In the genomic region with DNA sequence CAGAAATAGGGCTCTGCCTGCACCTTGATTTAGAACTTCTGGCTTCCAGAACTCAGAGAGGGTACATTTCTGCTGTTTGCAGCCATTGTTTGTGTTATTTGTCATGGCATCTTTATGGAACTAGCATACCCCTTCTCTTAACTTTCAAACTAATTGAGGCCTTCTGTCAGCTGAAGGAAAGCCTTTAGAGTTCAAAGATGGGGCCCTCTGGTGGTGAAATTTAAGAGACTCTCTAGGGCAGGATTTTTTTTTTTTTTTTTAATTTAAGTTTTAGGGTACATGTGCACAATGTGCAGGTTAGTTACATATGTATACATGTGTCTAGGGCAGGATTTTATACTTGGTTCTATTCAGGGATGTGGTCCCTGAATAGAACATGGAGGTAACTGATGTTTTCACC, we compare ENCODE assay signal across 11 cellular contexts.
DNase-seq lines count a peak whose midpoint lies in the region; ATAC-seq, FAIRE-seq and TF ChIP-seq lines count a peak whose summit lies in the region.
"Had no signal": no experiment of that assay in that cellular context is flagged by ENCODE, and none has a peak within 500 bp of the region (broad histone marks: within the 10 kb centered on the region; RNA-seq: fewer than 3 reads in every experiment).

No MANE protein-coding gene starts in this region.

- no peaks in the 10 kb centered on the region for H4K20me1 ChIP-seq in SK-N-SH (ENCODE audit: insufficient read depth)

- ATAC-seq in SK-N-SH treated with all-trans-retinoic acid at 6 μM for 48 hours, result no peak

- TF ChIP-seq CTCF in SK-N-SH (IDR thresholded peaks at IDR 0.05), result peak; percentile 26
- TF ChIP-seq CTCF in LNCAP (IDR thresholded peaks at IDR 0.05), result peak; percentile 27; the same call in 1 of the 2 replicates
- TF ChIP-seq CTCF in brain (conservative IDR thresholded peaks at IDR 0.05), result peak; percentile 21 to 43

- H3K27me3 ChIP-seq in SK-N-SH (ENCODE audit: insufficient read depth) (no peaks in the 10 kb centered on the region), small intestine (ENCODE audit: control insufficient read depth in 2 of 2, insufficient read depth in 2 of 2, low read length in 2 of 2) (no peaks in the 10 kb centered on the region)

- POLR2A ChIA-PET in SK-N-SH (lab: Yijun Ruan, JAX), result no interaction called here

- H3K27ac ChIP-seq in SK-N-SH (ENCODE audit: low read depth in 2 of 2, low read length in 1 of 2) (no peak overlapping the region), small intestine (ENCODE audit: low read depth in 1 of 2, low read length in 1 of 2) (no peak overlapping the region)

- H3K27me3 Mint-ChIP-seq in brain, result no peaks in the 10 kb centered on the region
- H3K27me3 Mint-ChIP-seq: CD4-positive, CD25-positive, alpha-beta regulatory T cell had no signal

- no peaks in the 10 kb centered on the region for H3K36me3 ChIP-seq in SK-N-SH (replicated peaks in 1 of 2; ENCODE audit: control insufficient read depth in 1 of 2, insufficient read depth in 2 of 2, low read length in 1 of 2)
- H3K36me3 ChIP-seq in small intestine (ENCODE audit: control insufficient read depth in 2 of 2, insufficient read depth in 2 of 2, low read length in 2 of 2), result no peaks in the 10 kb centered on the region

- no peak for FAIRE-seq in small intestine (lab: Jason Lieb, UNC)
- FAIRE-seq: colon had no signal

- no peak for DNase-seq in SK-N-SH
- peak; percentile 3 for DNase-seq in small intestine
- DNase-seq in cerebellar nuclear complex (lab: John Stamatoyannopoulos, UW), result no peak
- no peak for DNase-seq in COLO668 (lab: John Stamatoyannopoulos, UW; ENCODE audit: unreplicated experiment)
- DNase-seq in UCSD-AML1 (lab: John Stamatoyannopoulos, UW; ENCODE audit: unreplicated experiment), result no peak
- DNase-seq: NCI-H187 treated with DMSO at 0.1 percent for 48 hours had no signal

- H3K9me3 ChIP-seq in SK-N-SH (0 out of 2 replicates have a peak, but pooled peaks cover 7% of the 10 kb centered on the region), small intestine (ENCODE audit: control insufficient read depth, low read depth) (no peaks in the 10 kb centered on the region)

- H3K79me2 ChIP-seq in SK-N-SH (ENCODE audit: insufficient read depth), result no peaks in the 10 kb centered on the region

- H3K9me3 Mint-ChIP-seq in brain, result no peaks in the 10 kb centered on the region

- no peak overlapping the region for H3K9ac ChIP-seq in SK-N-SH

- TF ChIP-seq RAD21 in SK-N-SH (IDR thresholded peaks at IDR 0.05; ENCODE audit: low read length), result peak; percentile 17; the same call in 1 of the 2 replicates

- H3K4me3 Mint-ChIP-seq in brain, result no peak overlapping the region
- H3K4me3 Mint-ChIP-seq: CD4-positive, CD25-positive, alpha-beta regulatory T cell had no signal

- no peak overlapping the region for H3K4me2 ChIP-seq in SK-N-SH

- H3K4me1 ChIP-seq in SK-N-SH (ENCODE audit: control insufficient read depth in 1 of 2, insufficient read depth in 2 of 2, low read depth in 1 of 2, low read length in 1 of 2), result no peaks in the 10 kb centered on the region; a peak in 1 of 4 replicates
- H3K4me1 ChIP-seq in small intestine (ENCODE audit: control insufficient read depth in 2 of 2, insufficient read depth in 1 of 2, low read depth in 1 of 2, low read length in 1 of 2), result no peaks in the 10 kb centered on the region

- H3F3A ChIP-seq in SK-N-SH (replicated peaks; ENCODE audit: insufficient read depth), result no peaks in the 10 kb centered on the region

- CTCF ChIA-PET in SK-N-SH (lab: Yijun Ruan, JAX), result interaction anchor here (0.6 to 1.5 kb wide), 7 partner anchors 8 to 898 kb away, joined by 3 to 6 read pairs (median 4); no protein-coding TSS in a partner anchor

- TF ChIP-seq EP300 in SK-N-SH (IDR thresholded peaks at IDR 0.05; ENCODE audit: borderline replicate concordance in 1 of 2, low read depth in 1 of 2, low read length in 1 of 2), result no peak

- H3K36me3 Mint-ChIP-seq in brain, result no peaks in the 10 kb centered on the region
- H3K36me3 Mint-ChIP-seq: CD4-positive, CD25-positive, alpha-beta regulatory T cell had no signal

- no peaks in the 10 kb centered on the region for H3K9me2 ChIP-seq in SK-N-SH

- no peak overlapping the region for H3K4me3 ChIP-seq in SK-N-SH (ENCODE audit: low read depth in 2 of 2, low read length in 1 of 2)
- H3K4me3 ChIP-seq in small intestine (ENCODE audit: low read depth in 1 of 2, low read length in 2 of 2), result no peak overlapping the region

- no peak overlapping the region for H3K27ac Mint-ChIP-seq in brain
- H3K27ac Mint-ChIP-seq: CD4-positive, CD25-positive, alpha-beta regulatory T cell had no signal

- H2AFZ ChIP-seq in SK-N-SH (ENCODE audit: low read depth), result no peak overlapping the region

- peaks cover 7% of the 10 kb centered on the region for H3K4me1 Mint-ChIP-seq in brain
- H3K4me1 Mint-ChIP-seq: CD4-positive, CD25-positive, alpha-beta regulatory T cell had no signal

TF ChIP-seq in SK-N-SH, 30 proteins besides CTCF, POLR2A, EP300 and RAD21:
- TF ChIP-seq, protein P1, sequence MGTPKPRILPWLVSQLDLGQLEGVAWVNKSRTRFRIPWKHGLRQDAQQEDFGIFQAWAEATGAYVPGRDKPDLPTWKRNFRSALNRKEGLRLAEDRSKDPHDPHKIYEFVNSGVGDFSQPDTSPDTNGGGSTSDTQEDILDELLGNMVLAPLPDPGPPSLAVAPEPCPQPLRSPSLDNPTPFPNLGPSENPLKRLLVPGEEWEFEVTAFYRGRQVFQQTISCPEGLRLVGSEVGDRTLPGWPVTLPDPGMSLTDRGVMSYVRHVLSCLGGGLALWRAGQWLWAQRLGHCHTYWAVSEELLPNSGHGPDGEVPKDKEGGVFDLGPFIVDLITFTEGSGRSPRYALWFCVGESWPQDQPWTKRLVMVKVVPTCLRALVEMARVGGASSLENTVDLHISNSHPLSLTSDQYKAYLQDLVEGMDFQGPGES (IDR thresholded peaks at IDR 0.05; ENCODE audit: low read depth, low read length), result no peak
- no peak for TF ChIP-seq GATA2 (CRISPR knock-in tag; IDR thresholded peaks at IDR 0.05)
- TF ChIP-seq FOSL2 (IDR thresholded peaks at IDR 0.05; ENCODE audit: borderline replicate concordance, low read depth), result no peak
- TF ChIP-seq RCOR1 (IDR thresholded peaks at IDR 0.05; ENCODE audit: low read length), result no peak
- TF ChIP-seq SIN3A (IDR thresholded peaks at IDR 0.05; ENCODE audit: borderline replicate concordance, low read depth, low read length), result no peak
- TF ChIP-seq EZH2phosphoT487 (IDR thresholded peaks at IDR 0.05; ENCODE audit: borderline replicate concordance, low read depth), result no peak
- TF ChIP-seq, protein P2, sequence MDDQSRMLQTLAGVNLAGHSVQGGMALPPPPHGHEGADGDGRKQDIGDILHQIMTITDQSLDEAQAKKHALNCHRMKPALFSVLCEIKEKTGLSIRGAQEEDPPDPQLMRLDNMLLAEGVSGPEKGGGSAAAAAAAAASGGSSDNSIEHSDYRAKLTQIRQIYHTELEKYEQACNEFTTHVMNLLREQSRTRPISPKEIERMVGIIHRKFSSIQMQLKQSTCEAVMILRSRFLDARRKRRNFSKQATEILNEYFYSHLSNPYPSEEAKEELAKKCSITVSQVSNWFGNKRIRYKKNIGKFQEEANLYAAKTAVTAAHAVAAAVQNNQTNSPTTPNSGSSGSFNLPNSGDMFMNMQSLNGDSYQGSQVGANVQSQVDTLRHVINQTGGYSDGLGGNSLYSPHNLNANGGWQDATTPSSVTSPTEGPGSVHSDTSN (IDR thresholded peaks at IDR 0.05), result no peak

TF ChIP-seq in SK-N-SH treated with all-trans-retinoic acid at 6 μM for 48 hours, 23 proteins besides CTCF, POLR2A, EP300 and RAD21 (continues in another document):
- no peak for TF ChIP-seq ESRRG (CRISPR knock-in tag; IDR thresholded peaks at IDR 0.05)
- TF ChIP-seq, protein P3, sequence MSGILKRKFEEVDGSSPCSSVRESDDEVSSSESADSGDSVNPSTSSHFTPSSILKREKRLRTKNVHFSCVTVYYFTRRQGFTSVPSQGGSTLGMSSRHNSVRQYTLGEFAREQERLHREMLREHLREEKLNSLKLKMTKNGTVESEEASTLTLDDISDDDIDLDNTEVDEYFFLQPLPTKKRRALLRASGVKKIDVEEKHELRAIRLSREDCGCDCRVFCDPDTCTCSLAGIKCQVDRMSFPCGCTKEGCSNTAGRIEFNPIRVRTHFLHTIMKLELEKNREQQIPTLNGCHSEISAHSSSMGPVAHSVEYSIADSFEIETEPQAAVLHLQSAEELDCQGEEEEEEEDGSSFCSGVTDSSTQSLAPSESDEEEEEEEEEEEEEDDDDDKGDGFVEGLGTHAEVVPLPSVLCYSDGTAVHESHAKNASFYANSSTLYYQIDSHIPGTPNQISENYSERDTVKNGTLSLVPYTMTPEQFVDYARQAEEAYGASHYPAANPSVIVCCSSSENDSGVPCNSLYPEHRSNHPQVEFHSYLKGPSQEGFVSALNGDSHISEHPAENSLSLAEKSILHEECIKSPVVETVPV (CRISPR knock-in tag; IDR thresholded peaks at IDR 0.05), result no peak
- TF ChIP-seq ISL1 (CRISPR knock-in tag; IDR thresholded peaks at IDR 0.05), result no peak
- no peak for TF ChIP-seq TCF4 (CRISPR knock-in tag; IDR thresholded peaks at IDR 0.05; ENCODE audit: borderline replicate concordance)
- TF ChIP-seq, protein P4, sequence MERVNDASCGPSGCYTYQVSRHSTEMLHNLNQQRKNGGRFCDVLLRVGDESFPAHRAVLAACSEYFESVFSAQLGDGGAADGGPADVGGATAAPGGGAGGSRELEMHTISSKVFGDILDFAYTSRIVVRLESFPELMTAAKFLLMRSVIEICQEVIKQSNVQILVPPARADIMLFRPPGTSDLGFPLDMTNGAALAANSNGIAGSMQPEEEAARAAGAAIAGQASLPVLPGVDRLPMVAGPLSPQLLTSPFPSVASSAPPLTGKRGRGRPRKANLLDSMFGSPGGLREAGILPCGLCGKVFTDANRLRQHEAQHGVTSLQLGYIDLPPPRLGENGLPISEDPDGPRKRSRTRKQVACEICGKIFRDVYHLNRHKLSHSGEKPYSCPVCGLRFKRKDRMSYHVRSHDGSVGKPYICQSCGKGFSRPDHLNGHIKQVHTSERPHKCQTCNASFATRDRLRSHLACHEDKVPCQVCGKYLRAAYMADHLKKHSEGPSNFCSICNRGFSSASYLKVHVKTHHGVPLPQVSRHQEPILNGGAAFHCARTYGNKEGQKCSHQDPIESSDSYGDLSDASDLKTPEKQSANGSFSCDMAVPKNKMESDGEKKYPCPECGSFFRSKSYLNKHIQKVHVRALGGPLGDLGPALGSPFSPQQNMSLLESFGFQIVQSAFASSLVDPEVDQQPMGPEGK (CRISPR knock-in tag; IDR thresholded peaks at IDR 0.05; ENCODE audit: borderline replicate concordance), result no peak
- TF ChIP-seq GLIS3 (CRISPR knock-in tag; IDR thresholded peaks at IDR 0.05), result no peak
- TF ChIP-seq CSDC2 (CRISPR knock-in tag; IDR thresholded peaks at IDR 0.05), result no peak
